In genomic region chr1:28781305-28781704, GRCh38 we compare ENCODE assay signal across 20 cellular contexts. TPM values are rescaled to one million over a fixed set of nuclear protein-coding genes. Genes with fewer than 3 reads are reported as not detected.
"Had no signal": no experiment of that assay in that cellular context is flagged by ENCODE, and none has a peak within 500 bp of the region (broad histone marks: within the 10 kb centered on the region; RNA-seq: fewer than 3 reads in every experiment).

No MANE protein-coding gene starts in this region.

- H3K9me3 Mint-ChIP-seq: natural killer cell treated with Interleukin-12 subunit alpha and Interleukin-12 subunit beta and Interleukin-15 and Interleukin-18, amount 100 ng/mL, for 72 hours had no signal

- H2AFZ ChIP-seq: parathyroid adenoma had no signal

- H3K36me3 ChIP-seq: colonic mucosa, heart left ventricle, stomach, thoracic aorta, transverse colon had no signal

- H3K27ac ChIP-seq: colonic mucosa, heart left ventricle, parathyroid adenoma, stomach, thoracic aorta, transverse colon had no signal

- H3K79me2 ChIP-seq: parathyroid adenoma had no signal

- H3K27ac Mint-ChIP-seq: natural killer cell treated with Interleukin-12 subunit alpha and Interleukin-12 subunit beta and Interleukin-15 and Interleukin-18, amount 100 ng/mL, for 72 hours had no signal

- H3K4me3 ChIP-seq: colonic mucosa, heart left ventricle, stomach, thoracic aorta, transverse colon had no signal

- H3K9ac ChIP-seq: parathyroid adenoma had no signal

- H3K27me3 Mint-ChIP-seq: natural killer cell treated with Interleukin-12 subunit alpha and Interleukin-12 subunit beta and Interleukin-15 and Interleukin-18, amount 100 ng/mL, for 72 hours had no signal

- H3K4me3 Mint-ChIP-seq: natural killer cell treated with Interleukin-12 subunit alpha and Interleukin-12 subunit beta and Interleukin-15 and Interleukin-18, amount 100 ng/mL, for 72 hours had no signal

- H3K27me3 ChIP-seq: colonic mucosa, heart left ventricle, stomach, transverse colon had no signal

- DNase-seq: colonic mucosa; dermis blood vessel endothelial cell; erythroblast; heart left ventricle; hippocampal formation; kidney glomerular epithelial cell; midbrain; occipital lobe; small intestine; stimulated activated CD4-positive, alpha-beta T cell treated with anti-CD3 and anti-CD28 coated beads, Interleukin-12 subunit alpha, Interleukin-12 subunit beta, amount 100 ng/mL, for 4 hours; stimulated activated naive CD4-positive, alpha-beta T cell; stomach; substantia nigra; transverse colon had no signal

- H3K4me1 ChIP-seq: colonic mucosa, parathyroid adenoma had no signal

- H3K36me3 Mint-ChIP-seq: natural killer cell treated with Interleukin-12 subunit alpha and Interleukin-12 subunit beta and Interleukin-15 and Interleukin-18, amount 100 ng/mL, for 72 hours had no signal

- ATAC-seq: heart left ventricle; natural killer cell treated with Interleukin-12 subunit alpha and Interleukin-12 subunit beta and Interleukin-15 and Interleukin-18, amount 100 ng/mL, for 72 hours had no signal

- H3K9me3 ChIP-seq: colonic mucosa, heart left ventricle, stomach, thoracic aorta, transverse colon had no signal

RNA-seq across cellular contexts. Expression of gene OPRD1, which starts 30.7 kb away (rescaled TPM):
- total RNA-seq: endothelial cell of umbilical vein; liver; natural killer cell treated with Interleukin-12 subunit alpha and Interleukin-12 subunit beta and Interleukin-15 and Interleukin-18, amount 100 ng/mL, for 72 hours; pulmonary artery endothelial cell; thoracic aorta had no signal
- polyA plus RNA-seq: endothelial cell of umbilical vein had no signal
